ENCODE assay signal across 20 cellular contexts in genomic region chrX:118392726-118393125, GRCh38. TPM values are rescaled to one million over a fixed set of nuclear protein-coding genes. Genes with fewer than 3 reads are reported as not detected.
DNase-seq lines count a peak whose midpoint lies in the region; ATAC-seq and TF ChIP-seq lines count a peak whose summit lies in the region.
"Had no signal": no experiment of that assay in that cellular context is flagged by ENCODE, and none has a peak within 500 bp of the region (broad histone marks: within the 10 kb centered on the region; RNA-seq: fewer than 3 reads in every experiment).

No MANE protein-coding gene starts in this region.

- no peak overlapping the region for H3K4me3 Mint-ChIP-seq in chondrocyte (ENCODE audit: unreplicated experiment)
- H3K4me3 Mint-ChIP-seq: HFFc6; IgD-negative memory B cell; neural crest cell; stimulated activated effector memory CD8-positive, alpha-beta T cell treated with anti-CD3 and anti-CD28 coated beads, Interleukin-12 subunit alpha, Interleukin-12 subunit beta, amount 100 ng/mL, for 72 hours had no signal

- TF ChIP-seq CTCF in chondrocyte (IDR thresholded peaks at IDR 0.05) = no peak
- TF ChIP-seq CTCF in testis (IDR thresholded peaks at IDR 0.05) = no peak
- no peak for TF ChIP-seq CTCF in GM13977 (IDR thresholded peaks at IDR 0.05; ENCODE audit: extremely low read depth, insufficient read depth, missing control alignments)

- H3K9ac ChIP-seq in Karpas-422 (ENCODE audit: low read length) = no peak overlapping the region
- H3K9ac ChIP-seq: SK-N-SH had no signal

- no peak overlapping the region for H2AFZ ChIP-seq in Karpas-422 (ENCODE audit: low read length)

- intact Hi-C loops in testis (cut with DNase I; ENCODE audit: low total_unique reads) = no loop called here

- H3K27me3 Mint-ChIP-seq in chondrocyte (ENCODE audit: low read depth) = no peaks in the 10 kb centered on the region
- H3K27me3 Mint-ChIP-seq: IgD-negative memory B cell had no signal

- peak; percentile 1 for DNase-seq in EH (ENCODE audit: low read depth)
- no peak for DNase-seq in chondrocyte (ENCODE audit: low spot score)
- DNase-seq in testis = no peak
- no peak for DNase-seq in GM13977 (ENCODE audit: low spot score)
- no peak for DNase-seq in Karpas-422
- DNase-seq: adrenal gland; AML-193; HFFc6; NCI-H1092; NCI-H774; SK-N-SH; stimulated activated CD4-positive, alpha-beta T cell treated with anti-CD3 and anti-CD28 coated beads, Interleukin-12 subunit alpha, Interleukin-12 subunit beta, amount 100 ng/mL, for 4 hours had no signal

- ATAC-seq in GM18861 (IDR thresholded peaks at IDR 0.05; ENCODE audit: unreplicated experiment) (peak; percentile 59), HG03354 (IDR thresholded peaks at IDR 0.05; ENCODE audit: poor library complexity, severe bottlenecking, unreplicated experiment) (peak; percentile 70), GM18505 (IDR thresholded peaks at IDR 0.05; ENCODE audit: unreplicated experiment) (no peak)
- ATAC-seq: Panc1; stimulated activated effector memory CD8-positive, alpha-beta T cell treated with anti-CD3 and anti-CD28 coated beads, Interleukin-12 subunit alpha, Interleukin-12 subunit beta, amount 100 ng/mL, for 72 hours had no signal

- 89 to 96% methylated on average over 4 of the region's 4 CpGs for whole genome bisulfite sequencing in testis, 2 donors

- peak overlapping the region; percentile 52 for H3K27ac Mint-ChIP-seq in chondrocyte (ENCODE audit: unreplicated experiment)
- H3K27ac Mint-ChIP-seq: HFFc6; IgD-negative memory B cell; stimulated activated effector memory CD8-positive, alpha-beta T cell treated with anti-CD3 and anti-CD28 coated beads, Interleukin-12 subunit alpha, Interleukin-12 subunit beta, amount 100 ng/mL, for 72 hours had no signal

- in situ Hi-C loops in GM13977 (cut with MboI; ENCODE audit: low pct_unique_long_range_greater_than_20kb, low sequenced_read_pairs, unreplicated experiment) = no loop called here

- H4K20me1 ChIP-seq in Karpas-422 (ENCODE audit: insufficient read depth, low read depth, low read length) = no peaks in the 10 kb centered on the region

- TF ChIP-seq POLR2A in testis (IDR thresholded peaks at IDR 0.05) = no peak
- no peak for TF ChIP-seq POLR2A in GM18505 (IDR thresholded peaks at IDR 0.05; ENCODE audit: borderline replicate concordance, extremely low read depth, insufficient read depth, insufficient read length)

- H3K36me3 ChIP-seq in testis (ENCODE audit: low read depth, missing control alignments) (no peaks in the 10 kb centered on the region), Karpas-422 (ENCODE audit: insufficient read depth, low read length) (no peaks in the 10 kb centered on the region)
- H3K36me3 ChIP-seq: adrenal gland had no signal

- H3K4me1 ChIP-seq in testis (no peaks in the 10 kb centered on the region), Karpas-422 (ENCODE audit: low read length) (peaks cover 5% of the 10 kb centered on the region)
- H3K4me1 ChIP-seq: adrenal gland, tibial nerve had no signal

- H3K9me2 ChIP-seq in Karpas-422 (replicated peaks; ENCODE audit: insufficient read depth, low read length) = no peaks in the 10 kb centered on the region
- H3K9me2 ChIP-seq: SK-N-SH had no signal

- peaks cover 7% of the 10 kb centered on the region for H3K36me3 Mint-ChIP-seq in chondrocyte (ENCODE audit: low read depth)
- H3K36me3 Mint-ChIP-seq: IgD-negative memory B cell had no signal

- no peak overlapping the region for H3K27ac ChIP-seq in testis
- H3K27ac ChIP-seq in Karpas-422 (ENCODE audit: low read length) = no peak overlapping the region
- H3K27ac ChIP-seq: adrenal gland, tibial nerve had no signal

- H3K4me2 ChIP-seq in Karpas-422 (ENCODE audit: low read depth, low read length, poor library complexity, severe bottlenecking) = no peak overlapping the region
- H3K4me2 ChIP-seq: SK-N-SH had no signal

- H3K4me3 ChIP-seq in testis (no peak overlapping the region), Karpas-422 (ENCODE audit: low read length) (no peak overlapping the region)
- H3K4me3 ChIP-seq: adrenal gland, tibial nerve had no signal

- no peaks in the 10 kb centered on the region for H3K9me3 Mint-ChIP-seq in chondrocyte (ENCODE audit: low read depth)
- H3K9me3 Mint-ChIP-seq: HFFc6; IgD-negative memory B cell; neural crest cell; stimulated activated effector memory CD8-positive, alpha-beta T cell treated with anti-CD3 and anti-CD28 coated beads, Interleukin-12 subunit alpha, Interleukin-12 subunit beta, amount 100 ng/mL, for 72 hours had no signal

- no peaks in the 10 kb centered on the region for H3K79me2 ChIP-seq in Karpas-422 (ENCODE audit: low read length)

- H3K27me3 ChIP-seq in testis (no peaks in the 10 kb centered on the region), Karpas-422 (ENCODE audit: low read length) (no peaks in the 10 kb centered on the region)
- H3K27me3 ChIP-seq: adrenal gland, tibial nerve had no signal

- H3K4me1 Mint-ChIP-seq in chondrocyte (ENCODE audit: low read depth) = peaks cover 12% of the 10 kb centered on the region
- H3K4me1 Mint-ChIP-seq: IgD-negative memory B cell; neural crest cell; stimulated activated effector memory CD8-positive, alpha-beta T cell treated with anti-CD3 and anti-CD28 coated beads, Interleukin-12 subunit alpha, Interleukin-12 subunit beta, amount 100 ng/mL, for 72 hours had no signal

- H3K9me3 ChIP-seq in testis (no peaks in the 10 kb centered on the region), Karpas-422 (ENCODE audit: low read length) (no peaks in the 10 kb centered on the region)
- H3K9me3 ChIP-seq: adrenal gland, SK-N-SH, tibial nerve had no signal

RNA-seq across cellular contexts. Expression of gene WDR44, which starts 46.8 kb away (rescaled TPM):
- total RNA-seq in chondrocyte (19.3 to 37.7 TPM (median 20.2 TPM) in 3 replicates), testis (10 to 100 TPM; 25.0 to 26.8 TPM)
- 13.1 TPM for polyA plus RNA-seq in testis (ENCODE audit: insufficient read depth, low read depth, low replicate concordance)
- 10.8 and 10.9 TPM in 2 replicates for total RNA-seq in Karpas-422 (2014; rRNA removed; shearing (Covaris generic); ENCODE audit: low replicate concordance)
